In genomic region chr10:78927257-78927995, GRCh38 we compare ENCODE assay signal across 20 cellular contexts.
A peak's percentile ranks its signal among the peaks of the same experiment; 100 is the strongest.
DNase-seq lines count a peak whose midpoint lies in the region; FAIRE-seq and TF ChIP-seq lines count a peak whose summit lies in the region.
"Had no signal": no experiment of that assay in that cellular context is flagged by ENCODE, and none has a peak within 500 bp of the region (broad histone marks: within the 10 kb centered on the region; RNA-seq: fewer than 3 reads in every experiment).

No MANE protein-coding gene starts in this region.

- CTCF ChIA-PET in H1 (lab: Charles Lee; ENCODE audit: partially characterized antibody): interaction anchor here (1.1 kb wide), 1 partner anchor 9 kb away, joined by 3 read pairs; no protein-coding TSS in a partner anchor

- H2BK5ac ChIP-seq in H1 (ENCODE audit: low read depth, low read length): no peak overlapping the region

- no peaks in the 10 kb centered on the region for H3K9me3 Mint-ChIP-seq in activated naive CD8-positive, alpha-beta T cell treated with anti-CD3 and anti-CD28 coated beads for 36 hours
- H3K9me3 Mint-ChIP-seq: CD14-positive monocyte; stimulated activated memory B cell treated with anti-CD40 and anti-IgM and Interleukin-4, amounts not matched to agents 10 μg/mL and 1 μg/mL and 100 μg/mL, for 72 hours had no signal

- H2BK15ac ChIP-seq in H1 (ENCODE audit: low read length): no peak overlapping the region

- H3K27me3 ChIP-seq in H1 (replicated peaks in 1 of 4; ENCODE audit: control insufficient read depth in 3 of 4, extremely low read depth in 1 of 4, insufficient read depth in 3 of 4, low read length in 3 of 4) (no peaks in the 10 kb centered on the region; a peak in 3 of 7 replicates), sigmoid colon (no peaks in the 10 kb centered on the region)
- H3K27me3 ChIP-seq: dorsolateral prefrontal cortex, tibial nerve had no signal

- H3K36me3 ChIP-seq in H1 (ENCODE audit: control insufficient read depth in 2 of 4, insufficient read depth in 4 of 4, low read length in 3 of 4) (no peaks in the 10 kb centered on the region), sigmoid colon (no peaks in the 10 kb centered on the region)
- H3K36me3 ChIP-seq: SJCRH30, tibial nerve had no signal

- no peak overlapping the region for H3K23ac ChIP-seq in H1 (ENCODE audit: insufficient read length)

- TF ChIP-seq POLR2A in H1 (IDR thresholded peaks at IDR 0.05; ENCODE audit: control extremely low read depth in 1 of 2, low read depth in 2 of 2, low read length in 2 of 2) (no peak), sigmoid colon (IDR thresholded peaks at IDR 0.05) (no peak)

- no peaks in the 10 kb centered on the region for H4K20me1 ChIP-seq in H1 (replicated peaks in 1 of 2; ENCODE audit: control insufficient read depth in 1 of 2, insufficient read depth in 2 of 2, low read length in 2 of 2)

- 0 out of 2 replicates have a peak overlapping the region, but pooled peaks have one; percentile 20 for H4K8ac ChIP-seq in H1 (ENCODE audit: extremely low read depth, insufficient read depth, low read length)

- no peak overlapping the region for H4K5ac ChIP-seq in H1 (ENCODE audit: insufficient read length, low read depth, low read length)

- TF ChIP-seq RAD21 in H1 (IDR thresholded peaks at IDR 0.05 in 1 of 2, conservative IDR thresholded peaks at IDR 0.05 in 1 of 2; ENCODE audit: low read depth in 2 of 2, low read length in 2 of 2): no peak

- H3K4me1 ChIP-seq in H1 (replicated peaks in 1 of 4; ENCODE audit: control insufficient read depth in 3 of 4, insufficient read depth in 4 of 4, low read length in 3 of 4): peaks cover 2 to 13% (median 5%) of the 10 kb centered on the region in 4 experiments; a peak in 4 of 7 replicates
- peaks cover 0 to 13% (median 5%) of the 10 kb centered on the region in 4 donors for H3K4me1 ChIP-seq in sigmoid colon
- H3K4me1 ChIP-seq: SJCRH30 had no signal

- FAIRE-seq in H1 (lab: Jason Lieb, UNC) (no peak), urothelium cell line (lab: Jason Lieb, UNC) (no peak)
- FAIRE-seq: A549 had no signal

- DNase-seq in SHP77 (lab: John Stamatoyannopoulos, UW) (peak; percentile 5 to 59), SHP77 treated with DMSO at 0.1 percent for 48 hours (lab: John Stamatoyannopoulos, UW) (no peak), NCI-H774 (lab: John Stamatoyannopoulos, UW) (peak; percentile 60), H1 (ENCODE audit: low read depth in 1 of 2, low spot score in 2 of 2) (no peak), urothelium cell line (ENCODE audit: low spot score) (peak; percentile 19), sigmoid colon (no peak)
- DNase-seq in activated effector memory CD4-positive, alpha-beta T cell treated with Interleukin-2 at 50 U/mL for 16 hours: no peak
- no peak for DNase-seq in activated naive CD8-positive, alpha-beta T cell treated with anti-CD3 and anti-CD28 coated beads for 36 hours
- DNase-seq: activated CD4-positive, alpha-beta T cell treated with anti-CD3 and anti-CD28 coated beads for 36 hours; activated effector memory CD4-positive, alpha-beta T cell treated with anti-CD3 and anti-CD28 coated beads, Interleukin-2, amount 50 U/mL, for 16 hours; dorsolateral prefrontal cortex; erythroblast; left ventricle myocardium superior; retina; SJCRH30; stimulated activated CD4-positive, alpha-beta T cell treated with anti-CD3 and anti-CD28 coated beads, Interleukin-15, amount 100 ng/mL, for 24 hours had no signal

- no peaks in the 10 kb centered on the region for H3K23me2 ChIP-seq in H1 (ENCODE audit: low read depth, low read length)

- H3K14ac ChIP-seq in H1 (ENCODE audit: insufficient read length): no peak overlapping the region

- H2BK20ac ChIP-seq in H1 (ENCODE audit: low read length): no peak overlapping the region

- H2AK5ac ChIP-seq in H1 (ENCODE audit: low read depth, low read length): no peak overlapping the region

- H4K91ac ChIP-seq in H1 (replicated peaks; ENCODE audit: insufficient read length, low read length): no peak overlapping the region

- H3K56ac ChIP-seq in H1 (replicated peaks; ENCODE audit: insufficient read length, low read depth, low read length): no peak overlapping the region

- intact Hi-C loops in sigmoid colon (cut with DNase I): no loop called here

- H3K27ac Mint-ChIP-seq in activated naive CD8-positive, alpha-beta T cell treated with anti-CD3 and anti-CD28 coated beads for 36 hours: no peak overlapping the region
- H3K27ac Mint-ChIP-seq: activated CD4-positive, alpha-beta T cell treated with anti-CD3 and anti-CD28 coated beads for 36 hours; CD14-positive monocyte; stimulated activated memory B cell treated with anti-CD40 and anti-IgM and Interleukin-4, amounts not matched to agents 10 μg/mL and 1 μg/mL and 100 μg/mL, for 72 hours had no signal

- H3K27me3 Mint-ChIP-seq in activated naive CD8-positive, alpha-beta T cell treated with anti-CD3 and anti-CD28 coated beads for 36 hours: no peaks in the 10 kb centered on the region
- H3K27me3 Mint-ChIP-seq: activated CD4-positive, alpha-beta T cell treated with anti-CD3 and anti-CD28 coated beads for 36 hours had no signal

- H2BK120ac ChIP-seq in H1 (replicated peaks; ENCODE audit: low read depth, low read length): no peak overlapping the region

- H3K4me3 ChIP-seq in H1 (ENCODE audit: extremely low read depth in 1 of 4, insufficient read depth in 2 of 4, low read depth in 3 of 4, low read length in 4 of 4): no peak overlapping the region
- H3K4me3 ChIP-seq in sigmoid colon: no peak overlapping the region
- H3K4me3 ChIP-seq: A549, dorsolateral prefrontal cortex, SJCRH30, tibial nerve had no signal

- H3K36me3 Mint-ChIP-seq in activated naive CD8-positive, alpha-beta T cell treated with anti-CD3 and anti-CD28 coated beads for 36 hours: no peaks in the 10 kb centered on the region
- H3K36me3 Mint-ChIP-seq: CD14-positive monocyte; stimulated activated memory B cell treated with anti-CD40 and anti-IgM and Interleukin-4, amounts not matched to agents 10 μg/mL and 1 μg/mL and 100 μg/mL, for 72 hours had no signal

- H3K27ac ChIP-seq in H1 (ENCODE audit: low read depth, low read length): no peak overlapping the region
- no peak overlapping the region for H3K27ac ChIP-seq in sigmoid colon
- H3K27ac ChIP-seq: A549, dorsolateral prefrontal cortex, SJCRH30, tibial nerve had no signal

- H2AFZ ChIP-seq in H1 (ENCODE audit: low read length): no peak overlapping the region

- H3K9me3 ChIP-seq in H1 (ENCODE audit: insufficient read depth in 2 of 2, low read depth in 1 of 2, low read length in 1 of 2) (no peaks in the 10 kb centered on the region), sigmoid colon (no peaks in the 10 kb centered on the region)
- H3K9me3 ChIP-seq: A549, SJCRH30, tibial nerve had no signal

- no peak overlapping the region for H3K18ac ChIP-seq in H1 (ENCODE audit: extremely low read depth, low read length)

- H2BK12ac ChIP-seq in H1 (ENCODE audit: low read depth, low read length): no peak overlapping the region

- POLR2A ChIA-PET in H1 (lab: Charles Lee; ENCODE audit: partially characterized antibody): no interaction called here

- WGBS in H1 (ENCODE audit: extremely low coverage in 1 of 2, insufficient coverage in 1 of 2, insufficient read length in 1 of 2, insufficient replicate concordance in 2 of 2, low coverage in 1 of 2, low lambda C conversion rate in 2 of 2, missing lambda C conversion rate in 1 of 2), 2 experiments: 81% methylated on average over 7 of the region's 11 CpGs; no CpG with 5 or more reads in 1 of the 2 experiments
- WGBS in sigmoid colon, 2 donors: 62 to 90% methylated on average over 11 of the region's 11 CpGs

- no peak overlapping the region for H3K4ac ChIP-seq in H1 (replicated peaks; ENCODE audit: insufficient read length, low read depth, low read length)

- H3K4me3 Mint-ChIP-seq in activated naive CD8-positive, alpha-beta T cell treated with anti-CD3 and anti-CD28 coated beads for 36 hours: no peak overlapping the region
- H3K4me3 Mint-ChIP-seq: activated CD4-positive, alpha-beta T cell treated with anti-CD3 and anti-CD28 coated beads for 36 hours; CD14-positive monocyte; stimulated activated memory B cell treated with anti-CD40 and anti-IgM and Interleukin-4, amounts not matched to agents 10 μg/mL and 1 μg/mL and 100 μg/mL, for 72 hours had no signal

- no peak overlapping the region for H3K4me2 ChIP-seq in H1 (ENCODE audit: insufficient read depth in 1 of 2, low read depth in 2 of 2, low read length in 2 of 2)
- H3K4me2 ChIP-seq: A549 had no signal

- TF ChIP-seq CTCF in H1 (IDR thresholded peaks at IDR 0.05; ENCODE audit: control extremely low read depth in 1 of 3, insufficient read depth in 1 of 3, low read depth in 1 of 3, low read length in 3 of 3) (no peak), sigmoid colon (IDR thresholded peaks at IDR 0.05) (no peak)

- no peaks in the 10 kb centered on the region for H3K79me2 ChIP-seq in H1 (ENCODE audit: control insufficient read depth in 1 of 2, insufficient read depth in 2 of 2, low read length in 2 of 2)

- H3K79me1 ChIP-seq in H1 (ENCODE audit: low read depth, low read length): no peaks in the 10 kb centered on the region

- no peak overlapping the region for H3K9ac ChIP-seq in H1 (replicated peaks in 1 of 4; ENCODE audit: extremely low read depth in 1 of 4, low read depth in 3 of 4, low read length in 3 of 4)

- no peak for TF ChIP-seq EP300 in H1 (IDR thresholded peaks at IDR 0.05; ENCODE audit: borderline replicate concordance in 1 of 2, low read depth in 2 of 2, low read length in 2 of 2)
- TF ChIP-seq EP300 in sigmoid colon (IDR thresholded peaks at IDR 0.05): no peak

- H3K4me1 Mint-ChIP-seq in activated naive CD8-positive, alpha-beta T cell treated with anti-CD3 and anti-CD28 coated beads for 36 hours: no peaks in the 10 kb centered on the region
- H3K4me1 Mint-ChIP-seq: activated CD4-positive, alpha-beta T cell treated with anti-CD3 and anti-CD28 coated beads for 36 hours; CD14-positive monocyte; stimulated activated memory B cell treated with anti-CD40 and anti-IgM and Interleukin-4, amounts not matched to agents 10 μg/mL and 1 μg/mL and 100 μg/mL, for 72 hours had no signal

TF ChIP-seq in H1, 55 proteins besides CTCF, POLR2A, EP300 and RAD21 (continues in another document):
- TF ChIP-seq SUZ12 (IDR thresholded peaks at IDR 0.05; ENCODE audit: low read length) (no peak), SIRT6 (IDR thresholded peaks at IDR 0.05; ENCODE audit: low read length) (no peak), ASH2L (IDR thresholded peaks at IDR 0.05; ENCODE audit: low read length) (no peak), HDAC6 (IDR thresholded peaks at IDR 0.05; ENCODE audit: low read depth, low read length) (no peak), EGR1 (IDR thresholded peaks at IDR 0.05; ENCODE audit: borderline replicate concordance, low read depth, low read length) (no peak), BRCA1 (IDR thresholded peaks at IDR 0.05; ENCODE audit: low read depth, low read length) (no peak)

Comparison
In these comparisons a context has a peak if more than half of its experiments do, and no peak if none do; other contexts are left out.
1. DNase-seq: peak in SHP77 (2 of 2), NCI-H774 (single experiment) and urothelium cell line (single experiment); none in SHP77 treated with DMSO at 0.1 percent for 48 hours (single experiment), H1 (0 of 2), sigmoid colon (single experiment), activated effector memory CD4-positive, alpha-beta T cell treated with Interleukin-2 at 50 U/mL for 16 hours (single experiment) and activated naive CD8-positive, alpha-beta T cell treated with anti-CD3 and anti-CD28 coated beads for 36 hours (single experiment).